ENCODE assay signal across 1 cellular context in the genomic region with DNA sequence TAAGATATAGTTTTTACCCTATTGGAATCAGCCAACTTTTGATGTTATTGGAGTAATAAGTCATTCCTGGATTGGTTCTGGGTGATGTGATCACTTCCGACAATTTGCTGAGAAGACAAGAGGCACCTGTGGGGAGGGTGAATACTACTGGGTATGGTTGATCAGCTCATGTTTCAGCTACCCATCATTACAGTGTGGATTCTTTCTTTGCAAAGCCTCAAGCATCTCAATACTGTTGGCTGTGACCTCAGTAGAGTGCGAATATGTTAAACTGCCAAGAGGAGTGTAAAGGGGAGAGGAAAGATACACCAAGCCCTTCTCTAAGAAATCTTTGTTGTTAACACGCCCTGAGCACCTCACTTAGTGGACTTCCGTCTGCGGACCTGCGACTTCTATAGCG.
TF ChIP-seq lines count a peak whose summit lies in the region.

No MANE protein-coding gene starts in this region.

TF ChIP-seq in GM23338, 12 proteins besides CTCF, POLR2A, EP300 and RAD21 (continued from another document):
- TF ChIP-seq, protein P1, sequence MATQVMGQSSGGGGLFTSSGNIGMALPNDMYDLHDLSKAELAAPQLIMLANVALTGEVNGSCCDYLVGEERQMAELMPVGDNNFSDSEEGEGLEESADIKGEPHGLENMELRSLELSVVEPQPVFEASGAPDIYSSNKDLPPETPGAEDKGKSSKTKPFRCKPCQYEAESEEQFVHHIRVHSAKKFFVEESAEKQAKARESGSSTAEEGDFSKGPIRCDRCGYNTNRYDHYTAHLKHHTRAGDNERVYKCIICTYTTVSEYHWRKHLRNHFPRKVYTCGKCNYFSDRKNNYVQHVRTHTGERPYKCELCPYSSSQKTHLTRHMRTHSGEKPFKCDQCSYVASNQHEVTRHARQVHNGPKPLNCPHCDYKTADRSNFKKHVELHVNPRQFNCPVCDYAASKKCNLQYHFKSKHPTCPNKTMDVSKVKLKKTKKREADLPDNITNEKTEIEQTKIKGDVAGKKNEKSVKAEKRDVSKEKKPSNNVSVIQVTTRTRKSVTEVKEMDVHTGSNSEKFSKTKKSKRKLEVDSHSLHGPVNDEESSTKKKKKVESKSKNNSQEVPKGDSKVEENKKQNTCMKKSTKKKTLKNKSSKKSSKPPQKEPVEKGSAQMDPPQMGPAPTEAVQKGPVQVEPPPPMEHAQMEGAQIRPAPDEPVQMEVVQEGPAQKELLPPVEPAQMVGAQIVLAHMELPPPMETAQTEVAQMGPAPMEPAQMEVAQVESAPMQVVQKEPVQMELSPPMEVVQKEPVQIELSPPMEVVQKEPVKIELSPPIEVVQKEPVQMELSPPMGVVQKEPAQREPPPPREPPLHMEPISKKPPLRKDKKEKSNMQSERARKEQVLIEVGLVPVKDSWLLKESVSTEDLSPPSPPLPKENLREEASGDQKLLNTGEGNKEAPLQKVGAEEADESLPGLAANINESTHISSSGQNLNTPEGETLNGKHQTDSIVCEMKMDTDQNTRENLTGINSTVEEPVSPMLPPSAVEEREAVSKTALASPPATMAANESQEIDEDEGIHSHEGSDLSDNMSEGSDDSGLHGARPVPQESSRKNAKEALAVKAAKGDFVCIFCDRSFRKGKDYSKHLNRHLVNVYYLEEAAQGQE (IDR thresholded peaks at IDR 0.05; ENCODE audit: unreplicated experiment), result no peak
- TF ChIP-seq, protein P2, sequence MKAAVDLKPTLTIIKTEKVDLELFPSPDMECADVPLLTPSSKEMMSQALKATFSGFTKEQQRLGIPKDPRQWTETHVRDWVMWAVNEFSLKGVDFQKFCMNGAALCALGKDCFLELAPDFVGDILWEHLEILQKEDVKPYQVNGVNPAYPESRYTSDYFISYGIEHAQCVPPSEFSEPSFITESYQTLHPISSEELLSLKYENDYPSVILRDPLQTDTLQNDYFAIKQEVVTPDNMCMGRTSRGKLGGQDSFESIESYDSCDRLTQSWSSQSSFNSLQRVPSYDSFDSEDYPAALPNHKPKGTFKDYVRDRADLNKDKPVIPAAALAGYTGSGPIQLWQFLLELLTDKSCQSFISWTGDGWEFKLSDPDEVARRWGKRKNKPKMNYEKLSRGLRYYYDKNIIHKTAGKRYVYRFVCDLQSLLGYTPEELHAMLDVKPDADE (IDR thresholded peaks at IDR 0.05), result no peak
- TF ChIP-seq ZNF114 (CRISPR knock-in tag; IDR thresholded peaks at IDR 0.05) (no peak), NANOG (IDR thresholded peaks at IDR 0.05; ENCODE audit: borderline replicate concordance) (no peak)
